Comparison of ENCODE assay signal across 10 cellular contexts in the genomic region with DNA sequence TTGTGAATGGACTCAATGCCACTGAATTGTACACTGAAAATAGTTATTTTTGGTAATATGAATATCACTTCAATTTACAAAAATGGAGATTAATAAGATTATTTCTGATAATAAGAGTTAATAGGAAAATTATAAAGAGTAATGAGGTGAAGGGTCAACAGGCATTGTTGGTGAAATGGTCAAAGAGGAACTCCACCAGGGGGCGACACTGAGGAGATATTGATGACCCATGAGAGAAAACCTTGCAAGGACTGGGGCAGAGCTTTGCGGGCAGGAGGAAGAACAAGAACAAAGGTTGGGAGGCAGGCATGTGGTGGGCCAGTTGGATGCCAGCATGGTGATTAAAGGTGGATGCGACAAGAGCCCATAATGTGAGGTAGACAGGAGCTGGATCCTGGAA.
A peak's percentile ranks its signal among the peaks of the same experiment; 100 is the strongest.
DNase-seq lines count a peak whose midpoint lies in the region; ATAC-seq and TF ChIP-seq lines count a peak whose summit lies in the region.
"Had no signal": no experiment of that assay in that cellular context is flagged by ENCODE, and none has a peak within 500 bp of the region (broad histone marks: within the 10 kb centered on the region; RNA-seq: fewer than 3 reads in every experiment).

No MANE protein-coding gene starts in this region.

- H3K9ac ChIP-seq in colonic mucosa (ENCODE audit: low read depth in 2 of 2, low read length in 2 of 2), result no peak overlapping the region

- no peak overlapping the region for H3K4me3 Mint-ChIP-seq in activated naive CD8-positive, alpha-beta T cell treated with anti-CD3 and anti-CD28 coated beads, Interleukin-2, amount 50 U/mL, for 24 hours
- H3K4me3 Mint-ChIP-seq in activated naive CD8-positive, alpha-beta T cell treated with anti-CD3 and anti-CD28 coated beads for 36 hours, result no peak overlapping the region

- DNase-seq in activated naive CD8-positive, alpha-beta T cell treated with anti-CD3 and anti-CD28 coated beads, Interleukin-2, amount 50 U/mL, for 24 hours, result peak; percentile 43
- DNase-seq in activated naive CD8-positive, alpha-beta T cell treated with anti-CD3 and anti-CD28 coated beads for 36 hours, result no peak
- DNase-seq in MG63, result peak; percentile 13
- peak; percentile 20 for DNase-seq in colonic mucosa
- peak; percentile 18 for DNase-seq in stimulated activated CD4-positive, alpha-beta T cell treated with anti-CD3 and anti-CD28 coated beads, Interleukin-4, amount 100 ng/mL, for 24 hours
- DNase-seq in dedifferentiated amniotic fluid mesenchymal stem cell (ENCODE audit: extremely low spot score), result no peak
- no peak for DNase-seq in vagina (ENCODE audit: extremely low spot score in 2 of 2)
- DNase-seq: NCI-H345, retina had no signal

- H3K27me3 Mint-ChIP-seq in activated naive CD8-positive, alpha-beta T cell treated with anti-CD3 and anti-CD28 coated beads, Interleukin-2, amount 50 U/mL, for 24 hours, result peaks cover under 1% of the 10 kb centered on the region
- H3K27me3 Mint-ChIP-seq in activated naive CD8-positive, alpha-beta T cell treated with anti-CD3 and anti-CD28 coated beads for 36 hours, result peaks cover under 1% of the 10 kb centered on the region

- H3K4me3 ChIP-seq in MG63, result no peak overlapping the region
- H3K4me3 ChIP-seq in colonic mucosa, result no peak overlapping the region
- no peak overlapping the region for H3K4me3 ChIP-seq in vagina

- H3K4me1 Mint-ChIP-seq in activated naive CD8-positive, alpha-beta T cell treated with anti-CD3 and anti-CD28 coated beads, Interleukin-2, amount 50 U/mL, for 24 hours, result no peaks in the 10 kb centered on the region
- no peaks in the 10 kb centered on the region for H3K4me1 Mint-ChIP-seq in activated naive CD8-positive, alpha-beta T cell treated with anti-CD3 and anti-CD28 coated beads for 36 hours

- TF ChIP-seq CTCF in colonic mucosa (IDR thresholded peaks at IDR 0.05) (no peak), vagina (IDR thresholded peaks at IDR 0.05) (no peak)

- H3K9me3 Mint-ChIP-seq in activated naive CD8-positive, alpha-beta T cell treated with anti-CD3 and anti-CD28 coated beads, Interleukin-2, amount 50 U/mL, for 24 hours, result peaks cover 8% of the 10 kb centered on the region
- no peaks in the 10 kb centered on the region for H3K9me3 Mint-ChIP-seq in activated naive CD8-positive, alpha-beta T cell treated with anti-CD3 and anti-CD28 coated beads for 36 hours

- no peak for ATAC-seq in activated naive CD8-positive, alpha-beta T cell treated with anti-CD3 and anti-CD28 coated beads, Interleukin-2, amount 50 U/mL, for 24 hours
- no peak for ATAC-seq in HG03457 (IDR thresholded peaks at IDR 0.05; ENCODE audit: unreplicated experiment)

- H3K27ac Mint-ChIP-seq in activated naive CD8-positive, alpha-beta T cell treated with anti-CD3 and anti-CD28 coated beads, Interleukin-2, amount 50 U/mL, for 24 hours, result no peak overlapping the region
- H3K27ac Mint-ChIP-seq in activated naive CD8-positive, alpha-beta T cell treated with anti-CD3 and anti-CD28 coated beads for 36 hours, result no peak overlapping the region

- intact Hi-C loops in colonic mucosa (cut with DNase I), result no loop called here
- intact Hi-C loops in vagina (cut with DNase I), result no loop called here

- H3K27me3 ChIP-seq in MG63 (no peaks in the 10 kb centered on the region), colonic mucosa (no peaks in the 10 kb centered on the region), vagina (no peaks in the 10 kb centered on the region)

- no peak overlapping the region for H3K27ac ChIP-seq in colonic mucosa
- H3K27ac ChIP-seq in vagina, result no peak overlapping the region

- H3K36me3 ChIP-seq in MG63, result no peaks in the 10 kb centered on the region
- H3K36me3 ChIP-seq in colonic mucosa, result no peaks in the 10 kb centered on the region
- no peaks in the 10 kb centered on the region for H3K36me3 ChIP-seq in vagina

- H3K4me1 ChIP-seq in colonic mucosa, result no peaks in the 10 kb centered on the region
- H3K4me1 ChIP-seq in vagina, result no peaks in the 10 kb centered on the region

- H3K9me3 ChIP-seq in MG63, result peaks cover 2% of the 10 kb centered on the region; the same call in 1 of the 2 replicates
- no peaks in the 10 kb centered on the region for H3K9me3 ChIP-seq in colonic mucosa
- no peaks in the 10 kb centered on the region for H3K9me3 ChIP-seq in vagina

- H3K36me3 Mint-ChIP-seq in activated naive CD8-positive, alpha-beta T cell treated with anti-CD3 and anti-CD28 coated beads, Interleukin-2, amount 50 U/mL, for 24 hours (ENCODE audit: low read depth), result no peaks in the 10 kb centered on the region
- no peaks in the 10 kb centered on the region for H3K36me3 Mint-ChIP-seq in activated naive CD8-positive, alpha-beta T cell treated with anti-CD3 and anti-CD28 coated beads for 36 hours

- TF ChIP-seq POLR2A in vagina (IDR thresholded peaks at IDR 0.05), result no peak

Comparison
In these comparisons a context has a peak if more than half of its experiments do, and no peak if none do; other contexts are left out.
1. DNase-seq: peak in activated naive CD8-positive, alpha-beta T cell treated with anti-CD3 and anti-CD28 coated beads, Interleukin-2, amount 50 U/mL, for 24 hours (single experiment), MG63 (single experiment), colonic mucosa (single experiment) and stimulated activated CD4-positive, alpha-beta T cell treated with anti-CD3 and anti-CD28 coated beads, Interleukin-4, amount 100 ng/mL, for 24 hours (single experiment); none in activated naive CD8-positive, alpha-beta T cell treated with anti-CD3 and anti-CD28 coated beads for 36 hours (single experiment), dedifferentiated amniotic fluid mesenchymal stem cell (single experiment) and vagina (0 of 2).